Comparison of ENCODE assay signal across 28 cellular contexts in the genomic region with DNA sequence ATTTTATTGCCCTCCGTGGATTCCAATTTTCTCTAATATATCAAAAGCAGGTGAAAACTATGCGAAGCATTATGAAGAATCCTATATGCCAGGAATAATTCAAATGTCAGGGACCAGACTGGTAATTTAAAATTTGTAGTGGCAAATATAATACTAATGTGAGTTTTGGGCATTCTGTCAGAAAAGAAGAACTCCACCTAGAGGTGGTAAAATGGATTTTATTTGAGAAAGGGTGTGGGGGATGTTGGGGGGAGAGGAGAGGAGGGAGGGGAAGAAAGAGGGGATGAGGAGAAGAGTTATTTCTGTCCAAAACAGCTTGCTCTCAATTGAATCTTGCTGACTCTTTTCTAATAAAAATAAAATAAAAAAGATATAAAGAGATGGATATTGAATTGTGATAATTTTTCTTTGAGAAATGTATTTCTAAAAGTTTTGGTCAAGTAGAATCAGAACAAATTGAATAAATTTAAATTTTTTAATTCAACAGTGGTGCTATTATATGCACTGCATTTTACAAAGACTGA.
DNase-seq lines count a peak whose midpoint lies in the region; ATAC-seq, FAIRE-seq and TF ChIP-seq lines count a peak whose summit lies in the region.
"Had no signal": no experiment of that assay in that cellular context is flagged by ENCODE, and none has a peak within 500 bp of the region (broad histone marks: within the 10 kb centered on the region; RNA-seq: fewer than 3 reads in every experiment).

No MANE protein-coding gene starts in this region.

- H3K4ac ChIP-seq in trophoblast cell (ENCODE audit: low read depth, low read length) = no peak overlapping the region

- H3K18ac ChIP-seq in trophoblast cell (ENCODE audit: low read length) = no peak overlapping the region

- no peaks in the 10 kb centered on the region for H3K79me1 ChIP-seq in trophoblast cell (ENCODE audit: low read length)

- H3K14ac ChIP-seq in trophoblast cell (ENCODE audit: low read length) = no peak overlapping the region

- WGBS in pancreas, 2 donors = 31 to 45% methylated on average over 2 of the region's 2 CpGs
- WGBS in trophoblast cell (ENCODE audit: extremely low coverage, insufficient coverage, insufficient read length) = no CpG with 5 or more reads among the region's 2 CpGs

- DNase-seq in DMS 273 (lab: John Stamatoyannopoulos, UW; ENCODE audit: unreplicated experiment) (peak; percentile 4), DMS 273 treated with DMSO at 0.1 percent for 48 hours (lab: John Stamatoyannopoulos, UW) (no peak), astrocyte of the spinal cord (ENCODE audit: low read depth, low spot score) (peak; percentile 4), neural progenitor cell (ENCODE audit: low spot score) (no peak), pancreas (no peak), trophoblast cell (no peak), NCI-H1048 (lab: John Stamatoyannopoulos, UW) (no peak)
- DNase-seq: 8988T; activated CD4-positive, alpha-beta T cell treated with anti-CD3 and anti-CD28 coated beads, Interleukin-2, amount 10 ng/mL, durations not matched to agents 7 days and 5 days; activated naive CD8-positive, alpha-beta T cell treated with anti-CD3 and anti-CD28 coated beads, Interleukin-2, amount 10 ng/mL, durations not matched to agents 7 days and 5 days; cortex of kidney; DMS153; foreskin fibroblast; kidney glomerular epithelial cell; natural killer cell; NCI-H1436; NCI-H774; stimulated activated CD4-positive, alpha-beta T cell treated with anti-CD3 and anti-CD28 coated beads, Interleukin-2, amount 100 ng/mL, for 48 hours; stomach; upper lobe of right lung had no signal

- no peak overlapping the region for H3K23ac ChIP-seq in trophoblast cell (ENCODE audit: low read length)

- no peak overlapping the region for H2BK5ac ChIP-seq in trophoblast cell (ENCODE audit: low read depth, low read length, poor library complexity)

- H3K27me3 Mint-ChIP-seq in neural progenitor cell (ENCODE audit: insufficient read depth, low read depth) = peaks cover 2% of the 10 kb centered on the region
- H3K27me3 Mint-ChIP-seq: activated CD4-positive, alpha-beta T cell treated with anti-CD3 and anti-CD28 coated beads, Interleukin-2, amount 10 ng/mL, durations not matched to agents 7 days and 5 days; activated naive CD8-positive, alpha-beta T cell treated with anti-CD3 and anti-CD28 coated beads, Interleukin-2, amount 10 ng/mL, durations not matched to agents 7 days and 5 days; memory B cell had no signal

- H3K4me1 ChIP-seq in Loucy (ENCODE audit: insufficient read depth, low read length, poor library complexity, severe bottlenecking) (no peaks in the 10 kb centered on the region), neural progenitor cell (no peaks in the 10 kb centered on the region), pancreas (no peaks in the 10 kb centered on the region), trophoblast cell (ENCODE audit: control insufficient read depth in 1 of 2, insufficient read depth in 2 of 2, low read length in 2 of 2) (no peaks in the 10 kb centered on the region)
- H3K4me1 ChIP-seq: BLaER1 treated with 17β-estradiol and CSF1 and Interleukin-3, amounts not matched to agents 10 nM and 100 nM; stomach; upper lobe of right lung had no signal

- intact Hi-C loops in pancreas (cut with DNase I) = no loop called here

- H2AFZ ChIP-seq in Loucy (ENCODE audit: low read length) (no peak overlapping the region), neural progenitor cell (replicated peaks) (no peak overlapping the region), trophoblast cell (ENCODE audit: insufficient read depth, low read length, poor library complexity) (no peak overlapping the region)

- no peak overlapping the region for H3K4me3 ChIP-seq in Loucy (ENCODE audit: low read length, poor library complexity, severe bottlenecking)
- no peak overlapping the region for H3K4me3 ChIP-seq in astrocyte of the spinal cord (ENCODE audit: low read depth, low read length)
- no peak overlapping the region for H3K4me3 ChIP-seq in neural progenitor cell
- no peak overlapping the region for H3K4me3 ChIP-seq in pancreas
- H3K4me3 ChIP-seq in trophoblast cell (ENCODE audit: low read depth, low read length) = no peak overlapping the region
- H3K4me3 ChIP-seq: BLaER1 treated with 17β-estradiol and CSF1 and Interleukin-3, amounts not matched to agents 10 nM and 100 nM; GM12878; skin epidermis; stomach; upper lobe of right lung had no signal

- no peak overlapping the region for H3K4me2 ChIP-seq in Loucy (ENCODE audit: low read depth, low read length, poor library complexity, severe bottlenecking)
- H3K4me2 ChIP-seq in neural progenitor cell = no peak overlapping the region
- no peak overlapping the region for H3K4me2 ChIP-seq in trophoblast cell (ENCODE audit: low read length)
- H3K4me2 ChIP-seq: BLaER1 treated with 17β-estradiol and CSF1 and Interleukin-3, amounts not matched to agents 10 nM and 100 nM had no signal

- H4K8ac ChIP-seq in trophoblast cell (ENCODE audit: low read depth, low read length) = no peak overlapping the region

- H3K9me2 ChIP-seq in Loucy (replicated peaks; ENCODE audit: low read depth, low read length) = no peaks in the 10 kb centered on the region

- TF ChIP-seq CTCF in Loucy (conservative IDR thresholded peaks at IDR 0.05; ENCODE audit: low read length) = peak; percentile 40
- TF ChIP-seq CTCF in astrocyte of the spinal cord (IDR thresholded peaks at IDR 0.05; ENCODE audit: low read depth, low read length) = peak; percentile 9
- TF ChIP-seq CTCF in neural progenitor cell (IDR thresholded peaks at IDR 0.05) = peak; percentile 43
- no peak for TF ChIP-seq CTCF in pancreas (IDR thresholded peaks at IDR 0.05)

- ATAC-seq in pancreas = no peak
- ATAC-seq: GM12878, natural killer cell, upper lobe of right lung had no signal

- H3F3A ChIP-seq in Loucy (ENCODE audit: low read depth) (no peaks in the 10 kb centered on the region), neural progenitor cell (ENCODE audit: low read depth) (no peaks in the 10 kb centered on the region)

- H3K79me2 ChIP-seq in Loucy (ENCODE audit: insufficient read depth, low read length) (no peaks in the 10 kb centered on the region), neural progenitor cell (ENCODE audit: low read depth) (no peaks in the 10 kb centered on the region), trophoblast cell (ENCODE audit: control insufficient read depth, insufficient read depth, low read length, poor library complexity) (no peaks in the 10 kb centered on the region)

- H3K9me3 ChIP-seq in Loucy (ENCODE audit: insufficient read depth, low read depth, low read length) (no peaks in the 10 kb centered on the region), neural progenitor cell (ENCODE audit: low read depth) (no peaks in the 10 kb centered on the region), pancreas (no peaks in the 10 kb centered on the region), trophoblast cell (ENCODE audit: insufficient read depth, low read depth, low read length) (no peaks in the 10 kb centered on the region)
- H3K9me3 ChIP-seq: upper lobe of right lung had no signal

- H4K20me1 ChIP-seq in Loucy (ENCODE audit: insufficient read depth, low read length, poor library complexity, severe bottlenecking) (no peaks in the 10 kb centered on the region), neural progenitor cell (ENCODE audit: low read depth) (no peaks in the 10 kb centered on the region)
- H4K20me1 ChIP-seq: BLaER1 treated with 17β-estradiol and CSF1 and Interleukin-3, amounts not matched to agents 10 nM and 100 nM had no signal

- H3K27ac ChIP-seq in neural progenitor cell (no peak overlapping the region), pancreas (no peak overlapping the region), trophoblast cell (ENCODE audit: low read depth, low read length) (no peak overlapping the region)
- H3K27ac ChIP-seq: BLaER1 treated with 17β-estradiol and CSF1 and Interleukin-3, amounts not matched to agents 10 nM and 100 nM; RWPE1; skin epidermis; stomach; upper lobe of right lung had no signal

- no peaks in the 10 kb centered on the region for H3K4me1 Mint-ChIP-seq in neural progenitor cell
- H3K4me1 Mint-ChIP-seq: activated CD4-positive, alpha-beta T cell treated with anti-CD3 and anti-CD28 coated beads, Interleukin-2, amount 10 ng/mL, durations not matched to agents 7 days and 5 days; activated naive CD8-positive, alpha-beta T cell treated with anti-CD3 and anti-CD28 coated beads, Interleukin-2, amount 10 ng/mL, durations not matched to agents 7 days and 5 days; brain; memory B cell; natural killer cell had no signal

- no peak overlapping the region for H3K4me3 Mint-ChIP-seq in neural progenitor cell
- H3K4me3 Mint-ChIP-seq: activated CD4-positive, alpha-beta T cell treated with anti-CD3 and anti-CD28 coated beads, Interleukin-2, amount 10 ng/mL, durations not matched to agents 7 days and 5 days; activated naive CD8-positive, alpha-beta T cell treated with anti-CD3 and anti-CD28 coated beads, Interleukin-2, amount 10 ng/mL, durations not matched to agents 7 days and 5 days; brain; memory B cell; natural killer cell had no signal

- in situ Hi-C loops in astrocyte of the spinal cord (cut with HindIII; ENCODE audit: low sequenced_read_pairs) = no loop called here

- H4K91ac ChIP-seq in trophoblast cell (ENCODE audit: low read depth, low read length) = no peak overlapping the region

- H2BK120ac ChIP-seq in trophoblast cell (ENCODE audit: insufficient read depth, low read length, poor library complexity) = no peak overlapping the region

- no peak for FAIRE-seq in pancreas (lab: Jason Lieb, UNC)
- FAIRE-seq: GM12878 had no signal

- H2BK12ac ChIP-seq in trophoblast cell (ENCODE audit: low read length) = no peak overlapping the region

- no peak overlapping the region for H3K27ac Mint-ChIP-seq in neural progenitor cell
- H3K27ac Mint-ChIP-seq: activated CD4-positive, alpha-beta T cell treated with anti-CD3 and anti-CD28 coated beads, Interleukin-2, amount 10 ng/mL, durations not matched to agents 7 days and 5 days; activated naive CD8-positive, alpha-beta T cell treated with anti-CD3 and anti-CD28 coated beads, Interleukin-2, amount 10 ng/mL, durations not matched to agents 7 days and 5 days; activated T-helper 2 cell treated with anti-CD3 and anti-CD28 coated beads, Interferon-gamma antibody, Interleukin-2, Interleukin-4, amounts not matched to agents 10 μg/mL and 5 μg/mL and 100 μg/mL, durations not matched to agents 14 hours and 24 hours and 36 hours; brain; memory B cell; natural killer cell had no signal

- H3K36me3 ChIP-seq in Loucy (ENCODE audit: insufficient read depth, low read length) (no peaks in the 10 kb centered on the region), neural progenitor cell (no peaks in the 10 kb centered on the region), pancreas (no peaks in the 10 kb centered on the region), trophoblast cell (ENCODE audit: control insufficient read depth in 1 of 2, insufficient read depth in 2 of 2, low read length in 2 of 2) (no peaks in the 10 kb centered on the region)
- H3K36me3 ChIP-seq: BLaER1 treated with 17β-estradiol and CSF1 and Interleukin-3, amounts not matched to agents 10 nM and 100 nM; stomach; upper lobe of right lung had no signal

- H3K9ac ChIP-seq in Loucy (ENCODE audit: low read depth, low read length, poor library complexity, severe bottlenecking) = no peak overlapping the region
- no peak overlapping the region for H3K9ac ChIP-seq in neural progenitor cell
- no peak overlapping the region for H3K9ac ChIP-seq in trophoblast cell (ENCODE audit: low read length)
- H3K9ac ChIP-seq: BLaER1 treated with 17β-estradiol and CSF1 and Interleukin-3, amounts not matched to agents 10 nM and 100 nM had no signal

- H4K12ac ChIP-seq in trophoblast cell (ENCODE audit: low read depth, low read length) = no peak overlapping the region

- H3K27me3 ChIP-seq in Loucy (ENCODE audit: insufficient read depth, low read length, poor library complexity, severe bottlenecking) (no peaks in the 10 kb centered on the region), neural progenitor cell (no peaks in the 10 kb centered on the region), pancreas (no peaks in the 10 kb centered on the region), trophoblast cell (ENCODE audit: insufficient read depth, low read length) (no peaks in the 10 kb centered on the region)
- H3K27me3 ChIP-seq: BLaER1 treated with 17β-estradiol and CSF1 and Interleukin-3, amounts not matched to agents 10 nM and 100 nM; stomach; upper lobe of right lung had no signal

- no peak overlapping the region for H2AK5ac ChIP-seq in trophoblast cell (ENCODE audit: low read length)

- H3K9me3 Mint-ChIP-seq in neural progenitor cell = peaks cover 9% of the 10 kb centered on the region
- H3K9me3 Mint-ChIP-seq: activated CD4-positive, alpha-beta T cell treated with anti-CD3 and anti-CD28 coated beads, Interleukin-2, amount 10 ng/mL, durations not matched to agents 7 days and 5 days had no signal

- no peaks in the 10 kb centered on the region for H3K36me3 Mint-ChIP-seq in neural progenitor cell
- H3K36me3 Mint-ChIP-seq: activated naive CD8-positive, alpha-beta T cell treated with anti-CD3 and anti-CD28 coated beads, Interleukin-2, amount 10 ng/mL, durations not matched to agents 7 days and 5 days; brain; memory B cell; natural killer cell had no signal

Comparison
In these comparisons a context has a peak if more than half of its experiments do, and no peak if none do; other contexts are left out.
1. DNase-seq: peak in DMS 273 (single experiment) and astrocyte of the spinal cord (single experiment); none in DMS 273 treated with DMSO at 0.1 percent for 48 hours (single experiment), neural progenitor cell (single experiment), pancreas (0 of 6), trophoblast cell (0 of 2) and NCI-H1048 (single experiment).
2. CTCF ChIP-seq: peak in Loucy (single experiment), astrocyte of the spinal cord (single experiment) and neural progenitor cell (single experiment); none in pancreas (0 of 4).